8 cellular contexts compared by ENCODE assay signal in the genomic region with DNA sequence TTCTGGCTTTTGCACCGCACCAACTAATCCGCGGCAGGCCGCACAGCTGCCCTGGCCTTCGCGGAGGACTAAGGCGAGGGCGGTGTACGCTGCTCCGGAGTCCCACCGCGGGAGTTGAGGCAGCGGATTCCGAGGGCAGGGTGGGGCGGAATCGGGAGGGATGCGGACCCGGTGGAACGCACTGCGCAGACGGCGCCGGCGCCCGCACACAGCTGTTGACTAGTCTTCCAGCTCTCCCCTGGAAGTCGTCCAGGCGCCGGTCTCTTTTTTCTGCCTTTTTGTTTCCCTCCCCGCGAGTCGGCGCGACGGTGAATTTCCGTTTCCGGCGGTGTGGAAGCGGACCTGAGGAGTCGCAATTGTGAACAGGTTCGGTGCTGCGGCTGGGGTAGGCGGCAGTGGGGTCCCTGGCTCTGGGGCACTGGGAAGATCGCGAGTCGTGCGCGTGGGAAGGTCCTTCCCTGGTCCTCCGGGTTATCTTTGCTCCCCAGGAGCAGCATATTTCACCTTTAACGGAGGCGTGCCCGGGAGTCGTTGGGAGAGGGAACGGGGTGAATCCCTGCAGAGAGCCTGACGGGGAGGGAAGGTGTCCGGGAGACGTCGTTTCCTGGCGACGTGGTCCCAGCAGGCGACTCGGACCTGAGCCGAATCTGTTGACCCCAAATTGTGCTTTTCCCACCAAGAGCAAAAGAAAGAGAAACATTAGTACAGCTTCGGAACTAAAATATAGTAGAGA. TPM values are rescaled to one million over a fixed set of nuclear protein-coding genes. Genes with fewer than 3 reads are reported as not detected.
DNase-seq lines count a peak whose midpoint lies in the region; ATAC-seq lines count a peak whose summit lies in the region.

TSS of gene ASAH2B (plus strand) at position 319 of the 733 bp plus-strand sequence. CDS start 5,195 bp downstream, outside the sequence.

- H3K36me3 ChIP-seq in CD4-positive, CD25-positive, alpha-beta regulatory T cell (ENCODE audit: control insufficient read depth, insufficient read depth, low read length) = no peaks in the 10 kb centered on the region

- H3K4me3 Mint-ChIP-seq in CD4-positive, CD25-positive, alpha-beta regulatory T cell = peak within 1 kb of the TSS; percentile 90 to 99 (median 98)
- peak within 1 kb of the TSS; percentile 88 to 99 (median 98) for H3K4me3 Mint-ChIP-seq in naive B cell

- peak within 1 kb of the TSS; percentile 95 to 98 (median 97) for H3K27ac Mint-ChIP-seq in CD4-positive, CD25-positive, alpha-beta regulatory T cell
- peak within 1 kb of the TSS; percentile 61 to 96 (median 86) for H3K27ac Mint-ChIP-seq in naive B cell

- peaks cover 0 to 35% (median 24%) of the 10 kb centered on the region in 4 donors for H3K4me1 Mint-ChIP-seq in CD4-positive, CD25-positive, alpha-beta regulatory T cell
- H3K4me1 Mint-ChIP-seq in naive B cell = peaks cover 22 to 23% (median 22%) of the 10 kb centered on the region in 3 donors

- peak within 1 kb of the TSS; percentile 60 for H3K27ac ChIP-seq in CD4-positive, CD25-positive, alpha-beta regulatory T cell (ENCODE audit: insufficient read depth, low read length, poor library complexity, severe bottlenecking)

- H3K27me3 ChIP-seq in CD4-positive, CD25-positive, alpha-beta regulatory T cell (ENCODE audit: control insufficient read depth, insufficient read depth, low read length) = no peaks in the 10 kb centered on the region

- H3K4me1 ChIP-seq in CD4-positive, CD25-positive, alpha-beta regulatory T cell (ENCODE audit: control insufficient read depth, insufficient read depth, low read length, poor library complexity, severe bottlenecking) = peaks cover 6% of the 10 kb centered on the region

- DNase-seq in CD4-positive, CD25-positive, alpha-beta regulatory T cell = peak; percentile 46 to 87 (median 68)
- DNase-seq in OCI-M1 (lab: John Stamatoyannopoulos, UW) = peak; percentile 90
- peak; percentile 61 for DNase-seq in activated T-helper 1 cell treated with Interleukin-2 at 50 U/mL for 16 hours (ENCODE audit: low read depth)
- peak; percentile 75 for DNase-seq in fibroblast of gingiva (ENCODE audit: low read depth)
- peak; percentile 50 for DNase-seq in naive B cell
- DNase-seq in stimulated activated CD8-positive, alpha-beta memory T cell treated with anti-CD3 and anti-CD28 coated beads, Interleukin-7, amount 100 ng/mL, for 4 hours (ENCODE audit: low read depth in 2 of 2) = peak; percentile 58 to 63

- H3K9me3 Mint-ChIP-seq in CD4-positive, CD25-positive, alpha-beta regulatory T cell = no peaks in the 10 kb centered on the region
- H3K9me3 Mint-ChIP-seq in naive B cell = no peaks in the 10 kb centered on the region

- peak; percentile 71 to 80 for ATAC-seq in CD4-positive, CD25-positive, alpha-beta regulatory T cell (ENCODE audit: low read depth in 2 of 2)
- peak; percentile 79 for ATAC-seq in GM19397 (IDR thresholded peaks at IDR 0.05; ENCODE audit: unreplicated experiment)
- ATAC-seq in HG03521 (IDR thresholded peaks at IDR 0.05; ENCODE audit: unreplicated experiment) = peak; percentile 68
- peak; percentile 67 to 68 for ATAC-seq in naive B cell (ENCODE audit: low read depth in 2 of 2)

- H3K27me3 Mint-ChIP-seq in CD4-positive, CD25-positive, alpha-beta regulatory T cell = peaks cover 17% of the 10 kb centered on the region
- peaks cover 5 to 24% (median 14%) of the 10 kb centered on the region in 3 donors for H3K27me3 Mint-ChIP-seq in naive B cell

- H3K36me3 Mint-ChIP-seq in CD4-positive, CD25-positive, alpha-beta regulatory T cell = no peaks in the 10 kb centered on the region
- no peaks in the 10 kb centered on the region for H3K36me3 Mint-ChIP-seq in naive B cell

- peak within 1 kb of the TSS; percentile 74 for H3K4me3 ChIP-seq in CD4-positive, CD25-positive, alpha-beta regulatory T cell (ENCODE audit: low read depth, low read length)

- no peaks in the 10 kb centered on the region for H3K9me3 ChIP-seq in CD4-positive, CD25-positive, alpha-beta regulatory T cell (ENCODE audit: control insufficient read depth in 2 of 2, low read length in 2 of 2)

RNA-seq across cellular contexts. Expression of gene ASAH2B, which starts in this region (rescaled TPM):
- total RNA-seq in CD4-positive, CD25-positive, alpha-beta regulatory T cell = 1.2 TPM
- 1 to 10 TPM; 2.2 to 6.0 (median 2.3) TPM for polyA plus RNA-seq in CD4-positive, CD25-positive, alpha-beta regulatory T cell
- polyA plus RNA-seq in naive B cell (ENCODE audit: low read depth in 6 of 6) = 1 to 10 TPM in 3 of 6 donors, under 1 TPM in 2, not detected in 1; 0.63 to 2.1 (median 1.6) TPM

Comparison
In these comparisons a context has a peak if more than half of its experiments do, and no peak if none do; other contexts are left out.
1. Peak in every context shown above with its lines: DNase-seq, ATAC-seq, H3K4me3 ChIP-seq and H3K27ac ChIP-seq.